Comparison of ENCODE assay signal across 9 cellular contexts in the genomic region with DNA sequence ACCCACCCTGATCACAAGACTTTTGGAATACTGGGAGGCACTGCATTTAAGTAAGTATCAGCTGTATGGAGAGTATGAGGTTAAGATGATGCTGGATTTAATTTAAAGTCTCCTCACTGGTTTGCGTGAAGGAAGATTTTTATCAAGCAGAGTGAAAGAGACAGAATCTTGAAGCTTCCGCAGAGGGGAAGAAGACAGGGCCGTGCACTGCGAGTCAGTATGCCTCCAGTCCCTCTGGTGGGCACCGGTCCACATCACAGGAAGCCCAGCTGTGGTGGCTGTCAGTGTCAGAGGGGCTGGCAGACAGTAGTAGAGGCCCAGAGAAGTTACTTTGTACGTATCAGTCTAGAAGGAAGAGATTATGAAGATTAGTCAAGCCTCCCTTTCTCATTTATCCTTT.
DNase-seq lines count a peak whose midpoint lies in the region; TF ChIP-seq lines count a peak whose summit lies in the region.
"Had no signal": no experiment of that assay in that cellular context is flagged by ENCODE, and none has a peak within 500 bp of the region (broad histone marks: within the 10 kb centered on the region; RNA-seq: fewer than 3 reads in every experiment).

No MANE protein-coding gene starts in this region.

- no peaks in the 10 kb centered on the region for H3K79me2 ChIP-seq in Loucy (ENCODE audit: insufficient read depth, low read length)

- H3K4me1 ChIP-seq in Loucy (ENCODE audit: insufficient read depth, low read length, poor library complexity, severe bottlenecking), result no peaks in the 10 kb centered on the region
- H3K4me1 ChIP-seq: uterus had no signal

- no peaks in the 10 kb centered on the region for H3K9me3 Mint-ChIP-seq in endothelial cell (ENCODE audit: unreplicated experiment)

- H3K4me2 ChIP-seq in Loucy (ENCODE audit: low read depth, low read length, poor library complexity, severe bottlenecking), result no peak overlapping the region

- H3K27me3 ChIP-seq in Loucy (ENCODE audit: insufficient read depth, low read length, poor library complexity, severe bottlenecking), result no peaks in the 10 kb centered on the region
- H3K27me3 ChIP-seq: uterus had no signal

- H3K9ac ChIP-seq in Loucy (ENCODE audit: low read depth, low read length, poor library complexity, severe bottlenecking), result no peak overlapping the region

- no peaks in the 10 kb centered on the region for H4K20me1 ChIP-seq in Loucy (ENCODE audit: insufficient read depth, low read length, poor library complexity, severe bottlenecking)

- no peaks in the 10 kb centered on the region for H3K9me3 ChIP-seq in Loucy (ENCODE audit: insufficient read depth, low read depth, low read length)
- H3K9me3 ChIP-seq: uterus had no signal

- no peaks in the 10 kb centered on the region for H3K9me2 ChIP-seq in Loucy (replicated peaks; ENCODE audit: low read depth, low read length)

- DNase-seq in Ammon's horn (ENCODE audit: low spot score) (peak; percentile 74), endothelial cell (ENCODE audit: low spot score) (peak; percentile 39), midbrain (lab: John Stamatoyannopoulos, UW) (peak; percentile 52), NCI-H1105 treated with DMSO at 0.1 percent for 48 hours (lab: John Stamatoyannopoulos, UW) (no peak), COLO829 (ENCODE audit: low spot score) (no peak), NCI-H146 (lab: John Stamatoyannopoulos, UW) (no peak), NCI-H2081 treated with DMSO at 0.1 percent for 48 hours (lab: John Stamatoyannopoulos, UW) (no peak)
- DNase-seq: uterus had no signal

- no peaks in the 10 kb centered on the region for H3F3A ChIP-seq in Loucy (ENCODE audit: low read depth)

- peaks cover 19% of the 10 kb centered on the region for H3K4me1 Mint-ChIP-seq in endothelial cell (ENCODE audit: unreplicated experiment)

- H3K36me3 ChIP-seq in Loucy (ENCODE audit: insufficient read depth, low read length), result no peaks in the 10 kb centered on the region
- H3K36me3 ChIP-seq: uterus had no signal

- no peak overlapping the region for H2AFZ ChIP-seq in Loucy (ENCODE audit: low read length)

- TF ChIP-seq CTCF in Loucy (conservative IDR thresholded peaks at IDR 0.05; ENCODE audit: low read length) (peak; percentile 50; the same call in 1 of the 2 replicates), endothelial cell (IDR thresholded peaks at IDR 0.05; ENCODE audit: unreplicated experiment) (no peak)

- H3K36me3 Mint-ChIP-seq in endothelial cell (ENCODE audit: low read depth, unreplicated experiment), result peaks cover 4% of the 10 kb centered on the region

- H3K27ac Mint-ChIP-seq in endothelial cell (ENCODE audit: unreplicated experiment), result no peak overlapping the region

- H3K27me3 Mint-ChIP-seq in endothelial cell (ENCODE audit: unreplicated experiment), result peaks cover 10% of the 10 kb centered on the region

- H3K4me3 ChIP-seq in Loucy (ENCODE audit: low read length, poor library complexity, severe bottlenecking), result no peak overlapping the region
- H3K4me3 ChIP-seq: uterus had no signal

- H3K4me3 Mint-ChIP-seq in endothelial cell (ENCODE audit: unreplicated experiment), result no peak overlapping the region

Comparison
In these comparisons a context has a peak if more than half of its experiments do, and no peak if none do; other contexts are left out.
1. DNase-seq: peak in Ammon's horn (single experiment), endothelial cell (single experiment) and midbrain (single experiment); none in NCI-H1105 treated with DMSO at 0.1 percent for 48 hours (single experiment), COLO829 (single experiment), NCI-H146 (single experiment) and NCI-H2081 treated with DMSO at 0.1 percent for 48 hours (single experiment).